ENCODE assay signal across 1 cellular context in genomic region chrY:14644161-14644952, GRCh38.
TF ChIP-seq lines count a peak whose summit lies in the region.

No MANE protein-coding gene starts in this region.

TF ChIP-seq in HepG2, 621 proteins besides CTCF, POLR2A, EP300 and RAD21 (continued from another document):
- TF ChIP-seq ZNF609 (CRISPR knock-in tag; IDR thresholded peaks at IDR 0.05; ENCODE audit: borderline replicate concordance) (peak; percentile 56; the same call in 1 of the 2 replicates), ZNF343 (CRISPR knock-in tag; IDR thresholded peaks at IDR 0.05) (no peak), HHEX (CRISPR knock-in tag; IDR thresholded peaks at IDR 0.05) (peak; percentile 47; the same call in 1 of the 2 replicates), TCF7 (IDR thresholded peaks at IDR 0.05; ENCODE audit: low read depth) (peak; percentile 69; the same call in 1 of the 2 replicates), SOX13 (IDR thresholded peaks at IDR 0.05) (no peak), SOX13 (CRISPR knock-in tag; conservative IDR thresholded peaks at IDR 0.05 in 1 of 2, IDR thresholded peaks at IDR 0.05 in 1 of 2) (0 out of 4 replicates have a peak, but pooled peaks of 1 of the 2 experiments have one; percentile 20), ETV5 (CRISPR knock-in tag; IDR thresholded peaks at IDR 0.05; ENCODE audit: borderline replicate concordance) (no peak)
- TF ChIP-seq, protein P1, sequence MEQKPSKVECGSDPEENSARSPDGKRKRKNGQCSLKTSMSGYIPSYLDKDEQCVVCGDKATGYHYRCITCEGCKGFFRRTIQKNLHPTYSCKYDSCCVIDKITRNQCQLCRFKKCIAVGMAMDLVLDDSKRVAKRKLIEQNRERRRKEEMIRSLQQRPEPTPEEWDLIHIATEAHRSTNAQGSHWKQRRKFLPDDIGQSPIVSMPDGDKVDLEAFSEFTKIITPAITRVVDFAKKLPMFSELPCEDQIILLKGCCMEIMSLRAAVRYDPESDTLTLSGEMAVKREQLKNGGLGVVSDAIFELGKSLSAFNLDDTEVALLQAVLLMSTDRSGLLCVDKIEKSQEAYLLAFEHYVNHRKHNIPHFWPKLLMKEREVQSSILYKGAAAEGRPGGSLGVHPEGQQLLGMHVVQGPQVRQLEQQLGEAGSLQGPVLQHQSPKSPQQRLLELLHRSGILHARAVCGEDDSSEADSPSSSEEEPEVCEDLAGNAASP (CRISPR knock-in tag; IDR thresholded peaks at IDR 0.05; ENCODE audit: borderline replicate concordance): peak; percentile 68; the same call in 1 of the 2 replicates
TF ChIP-seq in HepG2: peak in this region for 6.
